ENCODE assay signal across 36 cellular contexts in the genomic region with DNA sequence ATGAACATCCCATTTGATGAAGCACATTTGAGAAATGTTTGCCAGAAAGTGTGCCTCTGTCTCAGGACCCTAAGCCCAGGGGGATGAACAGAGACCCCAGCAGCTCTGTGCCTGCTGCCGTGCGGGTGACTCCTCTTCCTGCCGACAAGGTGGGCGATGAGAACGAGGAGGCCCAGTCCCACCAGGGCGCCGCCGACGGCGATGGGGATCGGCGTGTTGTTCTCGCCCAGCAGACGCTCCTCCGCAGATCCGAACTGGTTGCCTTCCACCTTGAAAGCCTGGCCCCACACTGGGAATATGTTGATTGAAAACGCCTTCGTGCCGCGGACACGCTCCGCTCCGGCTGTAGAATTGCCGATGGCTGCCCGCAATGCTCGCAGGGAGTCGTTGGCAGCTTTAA. TPM values are rescaled to one million over a fixed set of nuclear protein-coding genes. Genes with fewer than 3 reads are reported as not detected.
"Had no signal": no experiment of that assay in that cellular context is flagged by ENCODE, and none has a peak within 500 bp of the region (broad histone marks: within the 10 kb centered on the region; RNA-seq: fewer than 3 reads in every experiment).

No MANE protein-coding gene starts in this region.

- H3K4me3 ChIP-seq: cardiac muscle cell, colonic mucosa, dorsolateral prefrontal cortex, gastroesophageal sphincter, lung, neural progenitor cell, right lobe of liver, thoracic aorta, uterus had no signal

- H3K9me3 ChIP-seq: colonic mucosa, right lobe of liver, thoracic aorta, uterus had no signal

- H3K36me3 ChIP-seq: cardiac muscle cell, colonic mucosa, gastroesophageal sphincter, neural progenitor cell, right lobe of liver, thoracic aorta, uterus, WERI-Rb-1 had no signal

- H3K9me3 Mint-ChIP-seq: activated CD8-positive, alpha-beta T cell treated with anti-CD3 and anti-CD28 coated beads for 36 hours; activated T-cell treated with anti-CD3 and anti-CD28 coated beads, Interleukin-2, amount 50 U/mL, for 4 hours; activated T-helper 17 cell treated with anti-CD3 and anti-CD28 coated beads, Interleukin-2, amount 50 U/mL, for 72 hours; natural killer cell had no signal

- H3K9ac ChIP-seq: neural progenitor cell had no signal

- H3K4me1 Mint-ChIP-seq: activated CD4-positive, alpha-beta T cell treated with anti-CD3 and anti-CD28 coated beads, Interleukin-2, amount 10 ng/mL, durations not matched to agents 24 days and 14 days; activated T-helper 17 cell treated with anti-CD3 and anti-CD28 coated beads, Interleukin-2, amount 50 U/mL, for 72 hours; natural killer cell had no signal

- H2AFZ ChIP-seq: neural progenitor cell had no signal

- ATAC-seq: activated CD8-positive, alpha-beta T cell treated with anti-CD3 and anti-CD28 coated beads for 36 hours; activated T-cell treated with anti-CD3 and anti-CD28 coated beads, Interleukin-2, amount 50 U/mL, for 4 hours; activated T-helper 17 cell treated with anti-CD3 and anti-CD28 coated beads, Interleukin-2, amount 50 U/mL, for 72 hours; gastroesophageal sphincter; left colon; natural killer cell; right lobe of liver; T-helper 17 cell had no signal

- H3K4me1 ChIP-seq: colonic mucosa, gastroesophageal sphincter, neural progenitor cell, right lobe of liver, uterus had no signal

- H3K27ac Mint-ChIP-seq: activated CD4-positive, alpha-beta T cell treated with anti-CD3 and anti-CD28 coated beads, Interleukin-2, amount 10 ng/mL, durations not matched to agents 24 days and 14 days; activated CD8-positive, alpha-beta T cell treated with anti-CD3 and anti-CD28 coated beads for 36 hours; activated naive CD8-positive, alpha-beta T cell; activated T-helper 17 cell treated with anti-CD3 and anti-CD28 coated beads, Interleukin-2, amount 50 U/mL, for 72 hours; natural killer cell; neural progenitor cell; T-helper 17 cell had no signal

- H3K36me3 Mint-ChIP-seq: natural killer cell had no signal

- H3K4me2 ChIP-seq: neural progenitor cell had no signal

- H3K27me3 ChIP-seq: cardiac muscle cell, colonic mucosa, neural progenitor cell, right lobe of liver, uterus had no signal

- H3K27ac ChIP-seq: cardiac muscle cell, colonic mucosa, dorsolateral prefrontal cortex, gastroesophageal sphincter, neural progenitor cell, right lobe of liver, thoracic aorta, uterus, WERI-Rb-1 had no signal

- DNase-seq: activated CD4-positive, alpha-beta T cell treated with anti-CD3 and anti-CD28 coated beads, Interleukin-2, amount 10 ng/mL, durations not matched to agents 24 days and 14 days; activated CD4-positive, CD25-positive, alpha-beta regulatory T cell treated with anti-CD3 and anti-CD28 coated beads, Interleukin-2, amount 50 U/mL, for 72 hours; activated CD8-positive, alpha-beta T cell treated with anti-CD3 and anti-CD28 coated beads for 36 hours; activated naive CD4-positive, alpha-beta T cell; activated T-cell treated with anti-CD3 and anti-CD28 coated beads, Interleukin-2, amount 50 U/mL, for 4 hours; anterior cingulate cortex; cerebellar nuclear complex; colonic mucosa; dorsolateral prefrontal cortex; effector memory CD4-positive, alpha-beta T cell; erythroblast; head of caudate nucleus; hippocampal formation; kidney; left colon; mesendoderm; natural killer cell; stimulated activated CD4-positive, alpha-beta T cell treated with anti-CD3 and anti-CD28 coated beads, Interleukin-2, amount 100 ng/mL, for 48 hours; stimulated activated naive CD4-positive, alpha-beta T cell treated with Interleukin-2 at 50 U/mL for 16 hours; T-helper 17 cell; T1000; trophoblast cell; uterus; WERI-Rb-1 had no signal

- H3K4me3 Mint-ChIP-seq: activated CD4-positive, alpha-beta T cell treated with anti-CD3 and anti-CD28 coated beads, Interleukin-2, amount 10 ng/mL, durations not matched to agents 24 days and 14 days; activated CD8-positive, alpha-beta T cell treated with anti-CD3 and anti-CD28 coated beads for 36 hours; activated naive CD8-positive, alpha-beta T cell; activated T-cell treated with anti-CD3 and anti-CD28 coated beads, Interleukin-2, amount 50 U/mL, for 4 hours; activated T-helper 17 cell treated with anti-CD3 and anti-CD28 coated beads, Interleukin-2, amount 50 U/mL, for 72 hours; natural killer cell; neural progenitor cell; T-helper 17 cell had no signal

RNA-seq across cellular contexts. Expression of gene LRTM2, which starts 44.1 kb away (rescaled TPM):
- total RNA-seq: activated CD8-positive, alpha-beta T cell treated with anti-CD3 and anti-CD28 coated beads for 36 hours; activated T-helper 17 cell treated with anti-CD3 and anti-CD28 coated beads, Interleukin-2, amount 50 U/mL, for 72 hours; cardiac muscle cell; colonic mucosa; gastroesophageal sphincter; kidney; left colon; lung; natural killer cell; omental fat pad; posterior vena cava; right lobe of liver; skeletal muscle tissue; T-helper 17 cell; thoracic aorta; uterus had no signal
- polyA plus RNA-seq: adipose tissue, cardiac muscle cell had no signal
